In the genomic region with DNA sequence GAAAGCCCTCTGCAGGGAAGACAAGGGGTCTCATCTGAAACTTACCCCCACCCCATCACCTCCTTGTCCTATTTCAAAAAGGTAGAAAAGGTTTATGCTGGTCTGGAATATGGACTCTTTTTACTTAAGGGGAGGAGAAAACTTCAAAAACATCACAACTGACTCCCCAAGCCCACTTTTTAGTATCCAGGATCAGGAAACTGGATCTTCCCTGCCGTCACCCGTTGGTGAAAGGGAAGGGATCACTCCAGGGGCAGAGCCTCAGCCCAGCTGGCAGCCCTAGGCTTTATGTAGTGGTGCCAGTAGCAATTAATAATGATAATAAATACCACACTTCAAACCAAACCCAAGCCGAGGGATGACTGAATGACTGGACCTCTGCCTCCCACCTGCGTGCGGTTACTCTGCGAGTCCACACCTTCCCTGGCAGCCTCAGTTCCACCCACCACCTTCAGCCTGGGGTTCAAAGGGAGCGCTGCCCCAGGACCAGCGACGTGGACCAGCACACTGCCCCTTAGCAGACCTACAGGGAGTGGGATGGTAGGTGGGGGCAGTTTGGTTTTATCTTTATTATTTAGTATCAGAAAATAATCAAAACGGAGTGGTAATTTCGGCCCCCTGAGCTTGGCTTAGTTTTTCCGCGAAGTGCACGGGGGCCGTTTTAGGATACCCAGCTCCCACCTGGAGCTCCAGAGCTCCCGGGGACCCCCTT, we compare ENCODE assay signal across 19 cellular contexts. TPM values are rescaled to one million over a fixed set of nuclear protein-coding genes. Genes with fewer than 3 reads are reported as not detected.
DNase-seq lines count a peak whose midpoint lies in the region; ATAC-seq and TF ChIP-seq lines count a peak whose summit lies in the region.
"Had no signal": no experiment of that assay in that cellular context is flagged by ENCODE, and none has a peak within 500 bp of the region (broad histone marks: within the 10 kb centered on the region; RNA-seq: fewer than 3 reads in every experiment).

No MANE protein-coding gene starts in this region.

- peaks cover 27% of the 10 kb centered on the region for H3K4me1 Mint-ChIP-seq in neural progenitor cell

- peak overlapping the region; percentile 73 for H3K4me2 ChIP-seq in neural progenitor cell
- H3K4me2 ChIP-seq in mammary epithelial cell (ENCODE audit: insufficient read depth, low read depth, low read length) = no peak overlapping the region

- H3K27ac ChIP-seq in heart left ventricle (peak overlapping the region; percentile 75 to 100 (median 98)), iPS-18a (ENCODE audit: low read length) (no peak overlapping the region), neural progenitor cell (no peak overlapping the region), upper lobe of right lung (peak overlapping the region; percentile 98), mammary epithelial cell (ENCODE audit: insufficient read depth, low read depth, low read length) (no peak overlapping the region)
- H3K27ac ChIP-seq: brain microvascular endothelial cell had no signal

- no peaks in the 10 kb centered on the region for H3K9me3 ChIP-seq in heart left ventricle
- H3K9me3 ChIP-seq in iPS-18a (ENCODE audit: control insufficient read depth, low read depth, low read length) = no peaks in the 10 kb centered on the region
- no peaks in the 10 kb centered on the region for H3K9me3 ChIP-seq in neural progenitor cell (ENCODE audit: low read depth)
- no peaks in the 10 kb centered on the region for H3K9me3 ChIP-seq in upper lobe of right lung
- no peaks in the 10 kb centered on the region for H3K9me3 ChIP-seq in mammary epithelial cell (replicated peaks; ENCODE audit: insufficient read depth, low read length)

- ATAC-seq in heart left ventricle (no peak), Right ventricle myocardium superior (ENCODE audit: poor library complexity) (no peak), upper lobe of right lung (no peak), HG02623 (IDR thresholded peaks at IDR 0.05; ENCODE audit: unreplicated experiment) (no peak)

- H4K20me1 ChIP-seq in neural progenitor cell (ENCODE audit: low read depth) (peaks cover 41% of the 10 kb centered on the region), mammary epithelial cell (ENCODE audit: insufficient read depth, low read length) (no peaks in the 10 kb centered on the region)

- H3K4me3 Mint-ChIP-seq in neural progenitor cell = peak overlapping the region; percentile 58

- no peaks in the 10 kb centered on the region for H3K9me3 Mint-ChIP-seq in neural progenitor cell

- DNase-seq in heart left ventricle = no peak
- DNase-seq in Right ventricle myocardium superior = no peak
- no peak for DNase-seq in neural progenitor cell (ENCODE audit: low spot score)
- DNase-seq in upper lobe of right lung = no peak
- DNase-seq in DMS 273 (lab: John Stamatoyannopoulos, UW; ENCODE audit: unreplicated experiment) = no peak
- DNase-seq in mammary epithelial cell = no peak
- DNase-seq: 8988T; activated CD8-positive, alpha-beta memory T cell treated with anti-CD3 and anti-CD28 coated beads, Interleukin-2, amount 50 U/mL, for 4 hours; activated naive CD4-positive, alpha-beta T cell; brain microvascular endothelial cell; C1 segment of cervical spinal cord; DMS79; effector CD8-positive, alpha-beta T cell; NCI-H1694; NCI-H345; SIG-M5; stimulated activated CD4-positive, alpha-beta T cell treated with anti-CD3 and anti-CD28 coated beads, Interleukin-1b, Interleukin-23, amount 100 ng/mL, for 48 hours had no signal

- no peak overlapping the region for H2AFZ ChIP-seq in neural progenitor cell (replicated peaks)
- no peak overlapping the region for H2AFZ ChIP-seq in mammary epithelial cell (ENCODE audit: low read depth, low read length)

- H3K36me3 ChIP-seq in heart left ventricle (no peaks in the 10 kb centered on the region), iPS-18a (ENCODE audit: control insufficient read depth, low read depth, low read length) (no peaks in the 10 kb centered on the region), neural progenitor cell (no peaks in the 10 kb centered on the region), upper lobe of right lung (no peaks in the 10 kb centered on the region), mammary epithelial cell (ENCODE audit: insufficient read depth, low read length) (no peaks in the 10 kb centered on the region)
- H3K36me3 ChIP-seq: brain microvascular endothelial cell had no signal

- H3K79me2 ChIP-seq in neural progenitor cell (ENCODE audit: low read depth) (no peaks in the 10 kb centered on the region), mammary epithelial cell (ENCODE audit: insufficient read depth, low read length) (no peaks in the 10 kb centered on the region)

- dilution Hi-C loops in mammary epithelial cell (cut with HindIII; ENCODE audit: low sequenced_read_pairs) = no loop called here

- peaks cover 71% of the 10 kb centered on the region for H3K27me3 Mint-ChIP-seq in neural progenitor cell (ENCODE audit: insufficient read depth, low read depth)

- H3K4me1 ChIP-seq in heart left ventricle = peaks cover 0 to 44% (median 14%) of the 10 kb centered on the region in 12 donors
- H3K4me1 ChIP-seq in iPS-18a (ENCODE audit: control insufficient read depth, low read depth, low read length) = peaks cover 20% of the 10 kb centered on the region
- H3K4me1 ChIP-seq in neural progenitor cell = peaks cover 11% of the 10 kb centered on the region
- H3K4me1 ChIP-seq in upper lobe of right lung = no peaks in the 10 kb centered on the region
- H3K4me1 ChIP-seq in mammary epithelial cell (ENCODE audit: insufficient read depth, low read length) = peaks cover 7% of the 10 kb centered on the region

- TF ChIP-seq CTCF in heart left ventricle (IDR thresholded peaks at IDR 0.05) = no peak
- TF ChIP-seq CTCF in neural progenitor cell (IDR thresholded peaks at IDR 0.05) = no peak
- TF ChIP-seq CTCF in upper lobe of right lung (IDR thresholded peaks at IDR 0.05) = no peak
- TF ChIP-seq CTCF in mammary epithelial cell (conservative IDR thresholded peaks at IDR 0.05 in 1 of 2, IDR thresholded peaks at IDR 0.05 in 1 of 2; ENCODE audit: extremely low read depth in 1 of 2, insufficient read depth in 1 of 2, low read depth in 1 of 2, low read length in 2 of 2) = no peak

- H3K9ac ChIP-seq in iPS-18a (ENCODE audit: low read length) (no peak overlapping the region), neural progenitor cell (no peak overlapping the region), mammary epithelial cell (ENCODE audit: insufficient read depth, low read length) (no peak overlapping the region)

- intact Hi-C loops in heart left ventricle (cut with DNase I) (loop anchor here (1.0 to 10.0 kb wide), 18 partner anchors 50 to 540 kb away; no protein-coding TSS in a partner anchor), Right ventricle myocardium superior (cut with DNase I) (loop anchor here (5.0 to 10.0 kb wide), 3 partner anchors 167 to 250 kb away; no protein-coding TSS in a partner anchor), upper lobe of right lung (cut with DNase I) (no loop called here), mammary epithelial cell (cut with micrococcal nuclease) (no loop called here)

- CTCF ChIA-PET in mammary epithelial cell (lab: Charles Lee; ENCODE audit: low non-redundant PET) = no interaction called here

- no peak for TF ChIP-seq POLR2A in heart left ventricle (IDR thresholded peaks at IDR 0.05)

- 37 to 75% (median 53%) methylated on average over 13 to 16 of the region's 16 CpGs for WGBS in heart left ventricle, 4 donors
- 22% methylated on average over 9 of the region's 16 CpGs for WGBS in mammary epithelial cell (ENCODE audit: low coverage, missing lambda C conversion rate)

- no peaks in the 10 kb centered on the region for H3K36me3 Mint-ChIP-seq in neural progenitor cell

- in situ Hi-C loops in mammary epithelial cell (cut with MboI; ENCODE audit: low sequenced_read_pairs in 2 of 2) = loop anchor here (10.0 kb wide), 2 partner anchors 390 to 400 kb away; no protein-coding TSS in a partner anchor

- H3K27ac Mint-ChIP-seq in neural progenitor cell = no peak overlapping the region

- BruUV-seq in mammary epithelial cell (replicated peaks; lab: Mats Ljungman, UMichigan) = no TSS peak

- H3K4me3 ChIP-seq in heart left ventricle (peak overlapping the region; percentile 9 to 99 (median 85)), iPS-18a (ENCODE audit: low read length) (peak overlapping the region; percentile 47), neural progenitor cell (peak overlapping the region; percentile 43), upper lobe of right lung (peak overlapping the region; percentile 44), mammary epithelial cell (replicated peaks in 1 of 3; ENCODE audit: insufficient read depth in 1 of 3, low read depth in 2 of 3, low read length in 3 of 3) (no peak overlapping the region)

- H3F3A ChIP-seq in neural progenitor cell (ENCODE audit: low read depth) = peaks cover 21% of the 10 kb centered on the region

- H3K27me3 ChIP-seq in heart left ventricle = peaks cover 0 to 72% (median 9%) of the 10 kb centered on the region in 9 donors
- H3K27me3 ChIP-seq in iPS-18a (ENCODE audit: control insufficient read depth, insufficient read depth, low read length) = peaks cover 96% of the 10 kb centered on the region
- H3K27me3 ChIP-seq in neural progenitor cell = peaks cover 100% of the 10 kb centered on the region
- peaks cover 35% of the 10 kb centered on the region for H3K27me3 ChIP-seq in upper lobe of right lung
- H3K27me3 ChIP-seq in mammary epithelial cell (ENCODE audit: insufficient read depth, low read length) = peaks cover 54% of the 10 kb centered on the region

RNA-seq across cellular contexts. Expression of a gene that starts 4.9 kb away (rescaled TPM):
- total RNA-seq in heart left ventricle = 10 to 100 TPM; 44.9 to 97.7 (median 76.3) TPM
- polyA plus RNA-seq in heart left ventricle = 10 to 100 TPM; 42.1 to 52.6 TPM
- 56.0 TPM for total RNA-seq in Right ventricle myocardium superior
- 0.26 and 0.28 TPM in 2 replicates for total RNA-seq in neural progenitor cell (ENCODE audit: low replicate concordance)
- 32.2 TPM for total RNA-seq in upper lobe of right lung
- 1 to 10 TPM; 1.0 to 3.6 TPM for total RNA-seq in mammary epithelial cell
- 0.62 TPM for polyA plus RNA-seq in mammary epithelial cell
- polyA minus RNA-seq in mammary epithelial cell = not detected

Comparison
In these comparisons a context has a peak if more than half of its experiments do, and no peak if none do; other contexts are left out.
1. H3K27ac ChIP-seq: peak in heart left ventricle (12 of 12) and upper lobe of right lung (single experiment); none in iPS-18a (single experiment), neural progenitor cell (single experiment) and mammary epithelial cell (single experiment).
2. H3K4me3 ChIP-seq: peak in heart left ventricle (12 of 12), iPS-18a (single experiment), neural progenitor cell (single experiment) and upper lobe of right lung (single experiment); none in mammary epithelial cell (0 of 3).
3. intact Hi-C loops: an anchor here in heart left ventricle (1.0 to 10.0 kb wide) and Right ventricle myocardium superior (5.0 to 10.0 kb wide); none called in upper lobe of right lung and mammary epithelial cell.